In genomic region chr2:170463206-170463537, GRCh38 we compare ENCODE assay signal across 29 cellular contexts.
"Had no signal": no experiment of that assay in that cellular context is flagged by ENCODE, and none has a peak within 500 bp of the region (broad histone marks: within the 10 kb centered on the region; RNA-seq: fewer than 3 reads in every experiment).

No MANE protein-coding gene starts in this region.

- H3K36me3 ChIP-seq: neural progenitor cell, ovary, spleen, suprapubic skin, tibial nerve, upper lobe of left lung, vagina had no signal

- H3K9ac ChIP-seq: neural progenitor cell, parathyroid adenoma had no signal

- H2AFZ ChIP-seq: neural progenitor cell, parathyroid adenoma had no signal

- H3K9me3 ChIP-seq: ovary, psoas muscle, suprapubic skin, testis, upper lobe of left lung, vagina had no signal

- H3K4me2 ChIP-seq: neural progenitor cell, smooth muscle cell had no signal

- ATAC-seq: natural killer cell; psoas muscle; right cardiac atrium; sciatic nerve; stimulated activated memory B cell treated with anti-CD40 and anti-IgM and Interleukin-4, amounts not matched to agents 10 μg/mL and 1 μg/mL and 100 μg/mL, for 72 hours; stimulated activated naive CD8-positive, alpha-beta T cell treated with anti-CD3 and anti-CD28 coated beads, Interleukin-15, amount 100 ng/mL, for 72 hours; stimulated activated naive CD8-positive, alpha-beta T cell treated with anti-CD3 and anti-CD28 coated beads, Interleukin-15, Interleukin-2, amounts not matched to agents 100 U/mL and 50 U/mL, for 24 hours had no signal

- H3K27ac ChIP-seq: neural progenitor cell, ovary, parathyroid adenoma, psoas muscle, skin epidermis, spleen, suprapubic skin, testis, tibial nerve, upper lobe of left lung, vagina had no signal

- H3K4me1 ChIP-seq: parathyroid adenoma, psoas muscle, spleen, testis, tibial nerve had no signal

- H3K4me3 ChIP-seq: neural progenitor cell, ovary, psoas muscle, skin epidermis, smooth muscle cell, spleen, suprapubic skin, testis, tibial nerve, upper lobe of left lung, vagina had no signal

- FAIRE-seq: urothelium cell line had no signal

- H3K79me2 ChIP-seq: parathyroid adenoma had no signal

- DNase-seq: natural killer cell; occipital lobe; ovary; posterior cingulate gyrus; psoas muscle; right cardiac atrium; spleen; stimulated activated CD4-positive, alpha-beta T cell treated with anti-CD3 and anti-CD28 coated beads, Interleukin-12 subunit alpha, Interleukin-12 subunit beta, amount 100 ng/mL, for 4 hours; stimulated activated CD4-positive, alpha-beta T cell treated with anti-CD3 and anti-CD28 coated beads, Interleukin-1b, Interleukin-23, amount 100 ng/mL, for 48 hours; stimulated activated CD4-positive, alpha-beta T cell treated with anti-CD3 and anti-CD28 coated beads, Interleukin-4, amount 100 ng/mL, for 1 hour; stimulated activated CD4-positive, alpha-beta T cell treated with anti-CD3 and anti-CD28 coated beads, Interleukin-4, amount 100 ng/mL, for 4 hours; stimulated activated CD8-positive, alpha-beta memory T cell treated with anti-CD3 and anti-CD28 coated beads, Interleukin-4, amount 100 ng/mL, for 48 hours; stimulated activated naive CD4-positive, alpha-beta T cell; stimulated activated naive CD8-positive, alpha-beta T cell treated with anti-CD3 and anti-CD28 coated beads, Interleukin-15, amount 100 ng/mL, for 72 hours; stimulated activated naive CD8-positive, alpha-beta T cell treated with anti-CD3 and anti-CD28 coated beads, Interleukin-15, Interleukin-2, amounts not matched to agents 100 U/mL and 50 U/mL, for 24 hours; substantia nigra; testis; trophoblast cell; upper lobe of left lung had no signal

- H3K27me3 ChIP-seq: neural progenitor cell, ovary, suprapubic skin, testis, tibial nerve, upper lobe of left lung, vagina had no signal
